Comparison of ENCODE assay signal across 28 cellular contexts in genomic region chr13:23898101-23898500, GRCh38. TPM values are rescaled to one million over a fixed set of nuclear protein-coding genes. Genes with fewer than 3 reads are reported as not detected.
DNase-seq lines count a peak whose midpoint lies in the region; ATAC-seq, FAIRE-seq and TF ChIP-seq lines count a peak whose summit lies in the region.
"Had no signal": no experiment of that assay in that cellular context is flagged by ENCODE, and none has a peak within 500 bp of the region (broad histone marks: within the 10 kb centered on the region; RNA-seq: fewer than 3 reads in every experiment).

No MANE protein-coding gene starts in this region.

- POLR2A ChIA-PET in naive thymus-derived CD8-positive, alpha-beta T cell (lab: Charles Lee) = interaction anchor here (0.5 kb wide), 1 partner anchor 420 kb away, joined by 3 read pairs; no protein-coding TSS in a partner anchor

- FAIRE-seq in GM19239 (lab: Jason Lieb, UNC) = no peak
- FAIRE-seq: TTC549, urothelium cell line had no signal

- no peaks in the 10 kb centered on the region for H3K9me3 Mint-ChIP-seq in naive thymus-derived CD8-positive, alpha-beta T cell
- H3K9me3 Mint-ChIP-seq: activated naive CD4-positive, alpha-beta T cell treated with anti-CD3 and anti-CD28 coated beads for 36 hours; activated T-cell treated with anti-CD3 and anti-CD28 coated beads, Interleukin-2, amount 50 U/mL, for 24 hours; CD8-positive, alpha-beta T cell; central memory CD8-positive, alpha-beta T cell; mesothelial cell of epicardium; stimulated activated effector memory CD8-positive, alpha-beta T cell treated with anti-CD3 and anti-CD28 coated beads, Interleukin-12 subunit alpha, Interleukin-12 subunit beta, amount 100 ng/mL, for 72 hours had no signal

- ATAC-seq in lung (ENCODE audit: insufficient read depth, low FRiP score) (peak; percentile 22), upper lobe of right lung (peak; percentile 32)
- ATAC-seq in naive thymus-derived CD8-positive, alpha-beta T cell = no peak
- ATAC-seq: CD8-positive, alpha-beta T cell; psoas muscle; stimulated activated effector memory CD8-positive, alpha-beta T cell treated with anti-CD3 and anti-CD28 coated beads, Interleukin-12 subunit alpha, Interleukin-12 subunit beta, amount 100 ng/mL, for 72 hours had no signal

- H3K27me3 ChIP-seq in lung (ENCODE audit: control insufficient read depth, insufficient read depth) = no peaks in the 10 kb centered on the region
- peaks cover 11% of the 10 kb centered on the region for H3K27me3 ChIP-seq in upper lobe of right lung

- peaks cover 0 to 4% of the 10 kb centered on the region in 2 donors for H3K4me1 ChIP-seq in lung (ENCODE audit: control insufficient read depth in 2 of 2, insufficient read depth in 2 of 2, low read length in 2 of 2)
- H3K4me1 ChIP-seq in upper lobe of right lung = peaks cover 12% of the 10 kb centered on the region
- H3K4me1 ChIP-seq: psoas muscle had no signal

- H3K36me3 Mint-ChIP-seq in naive thymus-derived CD8-positive, alpha-beta T cell = peaks cover 0 to 2% (median 0%) of the 10 kb centered on the region in 3 donors
- H3K36me3 Mint-ChIP-seq: CD8-positive, alpha-beta T cell; mesothelial cell of epicardium; stimulated activated effector memory CD8-positive, alpha-beta T cell treated with anti-CD3 and anti-CD28 coated beads, Interleukin-12 subunit alpha, Interleukin-12 subunit beta, amount 100 ng/mL, for 72 hours had no signal

- H3K4me3 ChIP-seq in lung (no peak overlapping the region), upper lobe of right lung (no peak overlapping the region)
- H3K4me3 ChIP-seq: psoas muscle had no signal

- TF ChIP-seq CTCF in lung (IDR thresholded peaks at IDR 0.05; ENCODE audit: control extremely low read depth, extremely low read depth) (no peak), upper lobe of right lung (IDR thresholded peaks at IDR 0.05) (no peak)

- WGBS in lung, 2 donors = 61 to 66% methylated on average over 8 of the region's 8 CpGs

- no peak overlapping the region for H3K4me3 Mint-ChIP-seq in naive thymus-derived CD8-positive, alpha-beta T cell
- H3K4me3 Mint-ChIP-seq: activated naive CD4-positive, alpha-beta T cell treated with anti-CD3 and anti-CD28 coated beads for 36 hours; activated T-cell treated with anti-CD3 and anti-CD28 coated beads, Interleukin-2, amount 50 U/mL, for 24 hours; CD8-positive, alpha-beta T cell; central memory CD8-positive, alpha-beta T cell; mesothelial cell of epicardium; stimulated activated effector memory CD8-positive, alpha-beta T cell treated with anti-CD3 and anti-CD28 coated beads, Interleukin-12 subunit alpha, Interleukin-12 subunit beta, amount 100 ng/mL, for 72 hours had no signal

- H3K9me3 ChIP-seq in lung (ENCODE audit: control insufficient read depth in 2 of 2, insufficient read depth in 1 of 2, low read length in 1 of 2) = peaks cover 0 to 3% of the 10 kb centered on the region in 2 donors
- H3K9me3 ChIP-seq in upper lobe of right lung = no peaks in the 10 kb centered on the region
- H3K9me3 ChIP-seq: psoas muscle had no signal

- H3K27ac ChIP-seq in lung (ENCODE audit: low read depth in 1 of 2, low read length in 1 of 2) (no peak overlapping the region), upper lobe of right lung (no peak overlapping the region)
- H3K27ac ChIP-seq: epithelial cell of prostate, psoas muscle had no signal

- DNase-seq in GM04503 (ENCODE audit: low read depth) = peak; percentile 60
- peak; percentile 26 for DNase-seq in fibroblast of gingiva (ENCODE audit: low read depth)
- DNase-seq in lung (ENCODE audit: low spot score) = no peak
- no peak for DNase-seq in upper lobe of right lung
- DNase-seq in naive thymus-derived CD8-positive, alpha-beta T cell = no peak
- DNase-seq in GM19239 (ENCODE audit: insufficient read length, low spot score) = no peak
- no peak for DNase-seq in posterior vena cava (ENCODE audit: low spot score)
- DNase-seq: activated CD4-positive, alpha-beta T cell treated with anti-CD3 and anti-CD28 coated beads for 1 hour; activated CD8-positive, alpha-beta memory T cell treated with anti-CD3 and anti-CD28 coated beads for 24 hours; activated naive CD4-positive, alpha-beta T cell treated with anti-CD3 and anti-CD28 coated beads for 36 hours; activated T-cell treated with anti-CD3 and anti-CD28 coated beads, Interleukin-2, amount 50 U/mL, for 24 hours; anterior cingulate cortex; CD8-positive, alpha-beta T cell; DMS153; GOT3; NCI-H187; NCI-H748 treated with DMSO at 0.1 percent for 48 hours; psoas muscle; SHP77; stimulated activated CD4-positive, alpha-beta T cell treated with anti-CD3 and anti-CD28 coated beads, Interleukin-2, amount 100 ng/mL, for 24 hours had no signal

- intact Hi-C loops in upper lobe of right lung (cut with DNase I) (no loop called here), posterior vena cava (cut with DNase I) (no loop called here)

- H3K27ac Mint-ChIP-seq in naive thymus-derived CD8-positive, alpha-beta T cell = no peak overlapping the region
- H3K27ac Mint-ChIP-seq: activated naive CD4-positive, alpha-beta T cell treated with anti-CD3 and anti-CD28 coated beads for 36 hours; activated T-cell treated with anti-CD3 and anti-CD28 coated beads, Interleukin-2, amount 50 U/mL, for 24 hours; CD8-positive, alpha-beta T cell; mesothelial cell of epicardium; stimulated activated effector memory CD8-positive, alpha-beta T cell treated with anti-CD3 and anti-CD28 coated beads, Interleukin-12 subunit alpha, Interleukin-12 subunit beta, amount 100 ng/mL, for 72 hours had no signal

- peaks cover 16 to 34% (median 23%) of the 10 kb centered on the region in 5 donors for H3K27me3 Mint-ChIP-seq in naive thymus-derived CD8-positive, alpha-beta T cell

- H3K36me3 ChIP-seq in lung (ENCODE audit: control insufficient read depth in 2 of 2, insufficient read depth in 2 of 2, low read length in 2 of 2) (no peaks in the 10 kb centered on the region), upper lobe of right lung (no peaks in the 10 kb centered on the region)

- H3K4me1 Mint-ChIP-seq in naive thymus-derived CD8-positive, alpha-beta T cell = peaks cover 0 to 7% (median 2%) of the 10 kb centered on the region in 4 donors
- H3K4me1 Mint-ChIP-seq: central memory CD8-positive, alpha-beta T cell; stimulated activated effector memory CD8-positive, alpha-beta T cell treated with anti-CD3 and anti-CD28 coated beads, Interleukin-12 subunit alpha, Interleukin-12 subunit beta, amount 100 ng/mL, for 72 hours had no signal

RNA-seq across cellular contexts. Expression of gene C1QTNF9B, which starts 0.8 kb away (rescaled TPM):
- total RNA-seq in lung (under 1 TPM in 1 of 2 donors, not detected in 1; 0.21 TPM), upper lobe of right lung (not detected), posterior vena cava (not detected)
- polyA plus RNA-seq in lung = not detected
- total RNA-seq in naive thymus-derived CD8-positive, alpha-beta T cell = not detected
- not detected for polyA plus RNA-seq in naive thymus-derived CD8-positive, alpha-beta T cell
- total RNA-seq: activated naive CD4-positive, alpha-beta T cell treated with anti-CD3 and anti-CD28 coated beads for 36 hours; CD8-positive, alpha-beta T cell; glomerular endothelial cell; LHCN-M2; mesothelial cell of epicardium had no signal

RNA-seq across cellular contexts. Expression of gene MIPEP, which starts 8.9 kb away (rescaled TPM):
- total RNA-seq in lung (10 to 100 TPM; 18.3 to 32.2 TPM), upper lobe of right lung (13.3 TPM), posterior vena cava (10 to 100 TPM; 15.0 to 15.7 TPM)
- polyA plus RNA-seq in lung = 10 to 100 TPM; 12.9 to 35.1 TPM
- total RNA-seq in naive thymus-derived CD8-positive, alpha-beta T cell = 10 to 100 TPM in 1 of 2 experiments, 1 to 10 TPM in 1; 9.4 to 11.2 TPM
- polyA plus RNA-seq in naive thymus-derived CD8-positive, alpha-beta T cell = 10 to 100 TPM; 14.0 to 16.6 (median 16.2) TPM

Comparison
In these comparisons a context has a peak if more than half of its experiments do, and no peak if none do; other contexts are left out.
1. DNase-seq: peak in GM04503 (single experiment) and fibroblast of gingiva (single experiment); none in lung (single experiment), upper lobe of right lung (single experiment), naive thymus-derived CD8-positive, alpha-beta T cell (0 of 10), GM19239 (single experiment) and posterior vena cava (single experiment).
2. ATAC-seq: peak in lung (single experiment) and upper lobe of right lung (single experiment); none in naive thymus-derived CD8-positive, alpha-beta T cell (0 of 2).